ENCODE assay signal across 15 cellular contexts in the genomic region with DNA sequence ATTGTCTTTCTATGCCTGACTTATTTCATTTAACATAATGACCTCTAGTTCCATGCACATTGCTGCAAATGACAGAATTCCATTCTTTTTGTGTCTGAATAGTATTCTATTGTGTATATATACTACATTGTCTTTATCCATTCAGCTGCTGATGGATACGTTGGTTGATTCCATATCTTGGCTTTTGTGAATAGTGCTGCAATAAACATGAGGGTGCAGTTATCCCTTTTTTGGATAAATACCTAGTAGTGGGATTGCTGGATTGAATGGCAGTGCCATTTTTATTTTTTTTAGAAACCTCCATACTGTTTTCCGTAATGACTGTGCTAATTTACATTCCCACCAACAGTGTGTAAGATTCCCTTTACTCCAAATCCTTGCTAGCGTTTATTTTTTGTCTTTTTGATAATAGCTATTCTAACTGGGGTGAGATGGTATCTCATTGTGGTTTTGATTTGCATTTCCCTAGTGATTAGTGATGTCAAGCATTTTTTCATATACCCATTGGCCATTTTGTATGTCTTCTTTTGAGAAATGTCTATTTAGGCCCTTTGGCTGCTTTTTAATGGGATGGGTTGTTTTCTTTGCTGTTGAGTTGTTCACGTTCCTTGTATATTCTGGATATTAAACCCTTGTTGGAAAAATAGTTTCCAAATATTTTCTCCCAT. TPM values are rescaled to one million over a fixed set of nuclear protein-coding genes. Genes with fewer than 3 reads are reported as not detected.
DNase-seq lines count a peak whose midpoint lies in the region; ATAC-seq and FAIRE-seq lines count a peak whose summit lies in the region.
"Had no signal": no experiment of that assay in that cellular context is flagged by ENCODE, and none has a peak within 500 bp of the region (broad histone marks: within the 10 kb centered on the region; RNA-seq: fewer than 3 reads in every experiment).

No MANE protein-coding gene starts in this region.

- H3K27me3 ChIP-seq in small intestine (ENCODE audit: control insufficient read depth in 2 of 2, insufficient read depth in 2 of 2, low read length in 2 of 2): no peaks in the 10 kb centered on the region

- no peaks in the 10 kb centered on the region for H3K36me3 ChIP-seq in small intestine (ENCODE audit: control insufficient read depth in 2 of 2, insufficient read depth in 2 of 2, low read length in 2 of 2)

- no peak for DNase-seq in activated CD8-positive, alpha-beta memory T cell treated with anti-CD3 and anti-CD28 coated beads, Interleukin-2, amount 10 ng/mL, durations not matched to agents 7 days and 5 days
- no peak for DNase-seq in activated CD8-positive, alpha-beta memory T cell treated with anti-CD3 and anti-CD28 coated beads, Interleukin-2, amount 50 U/mL, for 48 hours
- no peak for DNase-seq in activated naive CD8-positive, alpha-beta T cell treated with anti-CD3 and anti-CD28 coated beads for 36 hours
- peak; percentile 7 for DNase-seq in small intestine
- DNase-seq in occipital lobe (lab: John Stamatoyannopoulos, UW): no peak
- DNase-seq in NCI-H345 (lab: John Stamatoyannopoulos, UW): no peak
- DNase-seq: trophoblast cell had no signal

- WGBS in small intestine, 3 donors: 64 to 70% (median 64%) methylated on average over 4 of the region's 4 CpGs

- H3K4me1 Mint-ChIP-seq in activated CD8-positive, alpha-beta memory T cell treated with anti-CD3 and anti-CD28 coated beads, Interleukin-2, amount 10 ng/mL, durations not matched to agents 7 days and 5 days: peaks cover 62% of the 10 kb centered on the region
- peaks cover 30 to 53% (median 47%) of the 10 kb centered on the region in 3 donors for H3K4me1 Mint-ChIP-seq in IgD-negative memory B cell
- peaks cover 50% of the 10 kb centered on the region for H3K4me1 Mint-ChIP-seq in activated naive CD8-positive, alpha-beta T cell treated with anti-CD3 and anti-CD28 coated beads for 36 hours

- peak overlapping the region; percentile 100 for H3K27ac Mint-ChIP-seq in activated CD8-positive, alpha-beta memory T cell treated with anti-CD3 and anti-CD28 coated beads, Interleukin-2, amount 10 ng/mL, durations not matched to agents 7 days and 5 days
- peak overlapping the region; percentile 87 to 98 (median 95) for H3K27ac Mint-ChIP-seq in IgD-negative memory B cell
- peak overlapping the region; percentile 99 for H3K27ac Mint-ChIP-seq in activated naive CD8-positive, alpha-beta T cell treated with anti-CD3 and anti-CD28 coated beads for 36 hours

- H3K4me3 Mint-ChIP-seq in activated CD8-positive, alpha-beta memory T cell treated with anti-CD3 and anti-CD28 coated beads, Interleukin-2, amount 10 ng/mL, durations not matched to agents 7 days and 5 days: peak overlapping the region; percentile 89
- H3K4me3 Mint-ChIP-seq in IgD-negative memory B cell: peak overlapping the region; percentile 81 to 100 (median 98)
- H3K4me3 Mint-ChIP-seq in activated naive CD8-positive, alpha-beta T cell treated with anti-CD3 and anti-CD28 coated beads for 36 hours: peak overlapping the region; percentile 83

- no peaks in the 10 kb centered on the region for H3K27me3 Mint-ChIP-seq in activated CD8-positive, alpha-beta memory T cell treated with anti-CD3 and anti-CD28 coated beads, Interleukin-2, amount 10 ng/mL, durations not matched to agents 7 days and 5 days
- no peaks in the 10 kb centered on the region for H3K27me3 Mint-ChIP-seq in IgD-negative memory B cell
- no peaks in the 10 kb centered on the region for H3K27me3 Mint-ChIP-seq in activated naive CD8-positive, alpha-beta T cell treated with anti-CD3 and anti-CD28 coated beads for 36 hours

- no peak overlapping the region for H3K27ac ChIP-seq in small intestine (ENCODE audit: low read depth in 1 of 2, low read length in 1 of 2)
- H3K27ac ChIP-seq: epithelial cell of prostate had no signal

- no peak for ATAC-seq in activated CD8-positive, alpha-beta memory T cell treated with anti-CD3 and anti-CD28 coated beads, Interleukin-2, amount 10 ng/mL, durations not matched to agents 7 days and 5 days
- ATAC-seq in GM21528 (IDR thresholded peaks at IDR 0.05; ENCODE audit: low FRiP score, unreplicated experiment): no peak
- ATAC-seq: left lobe of liver had no signal

- H3K4me3 ChIP-seq in small intestine (ENCODE audit: low read depth in 1 of 2, low read length in 2 of 2): peak overlapping the region in 1 of 2 donors; percentile 3
- H3K4me3 ChIP-seq: smooth muscle cell had no signal

- CTCF ChIA-PET in activated CD8-positive, alpha-beta memory T cell treated with anti-CD3 and anti-CD28 coated beads, Interleukin-2, amount 10 ng/mL, durations not matched to agents 7 days and 5 days (lab: Charles Lee): interaction anchor here (1.4 to 6.9 kb wide), 3 partner anchors 12 to 80 kb away, joined by 4 to 67 read pairs (median 5); no protein-coding TSS in a partner anchor

- peaks cover 23% of the 10 kb centered on the region for H3K9me3 Mint-ChIP-seq in activated CD8-positive, alpha-beta memory T cell treated with anti-CD3 and anti-CD28 coated beads, Interleukin-2, amount 10 ng/mL, durations not matched to agents 7 days and 5 days (ENCODE audit: low read depth)
- H3K9me3 Mint-ChIP-seq in IgD-negative memory B cell: peaks cover 0 to 5% (median 4%) of the 10 kb centered on the region in 3 donors
- peaks cover 36% of the 10 kb centered on the region for H3K9me3 Mint-ChIP-seq in activated naive CD8-positive, alpha-beta T cell treated with anti-CD3 and anti-CD28 coated beads for 36 hours

- H3K4me1 ChIP-seq in small intestine (ENCODE audit: control insufficient read depth in 2 of 2, insufficient read depth in 1 of 2, low read depth in 1 of 2, low read length in 1 of 2): no peaks in the 10 kb centered on the region

- peaks cover 73% of the 10 kb centered on the region for H3K36me3 Mint-ChIP-seq in activated CD8-positive, alpha-beta memory T cell treated with anti-CD3 and anti-CD28 coated beads, Interleukin-2, amount 10 ng/mL, durations not matched to agents 7 days and 5 days
- H3K36me3 Mint-ChIP-seq in IgD-negative memory B cell: peaks cover 21% of the 10 kb centered on the region
- H3K36me3 Mint-ChIP-seq in activated naive CD8-positive, alpha-beta T cell treated with anti-CD3 and anti-CD28 coated beads for 36 hours: peaks cover 72% of the 10 kb centered on the region

- no peak for FAIRE-seq in small intestine (lab: Jason Lieb, UNC)
- FAIRE-seq: A204.1, bronchial epithelial cell, TTC549 had no signal

- H3K9me3 ChIP-seq in small intestine (ENCODE audit: control insufficient read depth, low read depth): no peaks in the 10 kb centered on the region

RNA-seq across cellular contexts. Expression of a gene that starts 2.3 kb away (rescaled TPM):
- total RNA-seq in activated CD8-positive, alpha-beta memory T cell treated with anti-CD3 and anti-CD28 coated beads, Interleukin-2, amount 10 ng/mL, durations not matched to agents 7 days and 5 days: 100 to 1,000 TPM; 276 to 383 TPM
- polyA plus RNA-seq in IgD-negative memory B cell (44.7 TPM), small intestine (1 to 10 TPM; 2.7 to 7.7 (median 2.7) TPM)
- total RNA-seq in activated naive CD8-positive, alpha-beta T cell treated with anti-CD3 and anti-CD28 coated beads for 36 hours: 100 to 1,000 TPM; 122 TPM
- 2.0 TPM for total RNA-seq in occipital lobe
- total RNA-seq: smooth muscle cell had no signal
- polyA plus RNA-seq: smooth muscle cell had no signal

RNA-seq across cellular contexts. Expression of a gene that starts 42.4 kb away (rescaled TPM):
- total RNA-seq in activated CD8-positive, alpha-beta memory T cell treated with anti-CD3 and anti-CD28 coated beads, Interleukin-2, amount 10 ng/mL, durations not matched to agents 7 days and 5 days: 100 to 1,000 TPM; 290 to 394 TPM
- polyA plus RNA-seq in IgD-negative memory B cell (12.9 TPM), small intestine (10 to 100 TPM in 1 of 3 donors, 1 to 10 TPM in 2; 3.8 to 13.1 (median 4.7) TPM)
- total RNA-seq in activated naive CD8-positive, alpha-beta T cell treated with anti-CD3 and anti-CD28 coated beads for 36 hours: 10 to 100 TPM; 37.4 to 39.8 TPM
- total RNA-seq in occipital lobe: 1.6 TPM
- polyA plus RNA-seq: smooth muscle cell had no signal

Comparison
In these comparisons a context has a peak if more than half of its experiments do, and no peak if none do; other contexts are left out.
1. RNA of a gene that starts 2.3 kb away (total RNA-seq): 276 to 383 TPM in activated CD8-positive, alpha-beta memory T cell treated with anti-CD3 and anti-CD28 coated beads, Interleukin-2, amount 10 ng/mL, durations not matched to agents 7 days and 5 days and 122 TPM in activated naive CD8-positive, alpha-beta T cell treated with anti-CD3 and anti-CD28 coated beads for 36 hours; 2.0 TPM in occipital lobe (single experiment); every median in the first group is over 10 times any median in the second.
2. RNA of a gene that starts 42.4 kb away (total RNA-seq): 290 to 394 TPM in activated CD8-positive, alpha-beta memory T cell treated with anti-CD3 and anti-CD28 coated beads, Interleukin-2, amount 10 ng/mL, durations not matched to agents 7 days and 5 days and 37.4 to 39.8 TPM in activated naive CD8-positive, alpha-beta T cell treated with anti-CD3 and anti-CD28 coated beads for 36 hours; 1.6 TPM in occipital lobe (single experiment); every median in the first group is over 10 times any median in the second.
3. Peak in every context shown above with its lines, with median percentiles within 50 percentile points of each other: H3K27ac Mint-ChIP-seq and H3K4me3 Mint-ChIP-seq.